In the genomic region with DNA sequence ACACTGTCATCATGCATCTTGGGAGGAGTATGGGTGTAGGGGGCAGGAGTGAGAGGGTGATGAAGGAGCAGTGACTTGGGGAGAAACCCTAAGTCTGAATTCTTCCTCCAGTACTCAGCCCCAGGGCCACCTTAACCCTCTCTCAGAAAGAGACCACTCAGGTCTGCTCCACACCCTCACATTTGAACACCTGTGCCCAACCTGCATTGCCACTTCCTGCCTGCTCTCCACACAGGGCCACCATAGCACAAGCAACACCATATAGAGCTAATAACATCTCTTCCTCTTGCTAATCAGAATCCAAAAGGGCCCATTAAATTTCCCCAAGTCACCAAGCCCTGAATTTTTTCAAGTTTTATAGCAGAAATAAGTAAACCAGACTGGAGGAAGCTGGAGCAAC, we compare ENCODE assay signal across 28 cellular contexts.
"Had no signal": no experiment of that assay in that cellular context is flagged by ENCODE, and none has a peak within 500 bp of the region (broad histone marks: within the 10 kb centered on the region; RNA-seq: fewer than 3 reads in every experiment).

No MANE protein-coding gene starts in this region.

- H3K27me3 ChIP-seq: brain microvascular endothelial cell, cardiac muscle cell, SJCRH30 had no signal

- H3K27me3 Mint-ChIP-seq: activated CD4-positive, alpha-beta T cell treated with anti-CD3 and anti-CD28 coated beads, Interleukin-2, amount 10 ng/mL, durations not matched to agents 24 days and 14 days; activated naive CD4-positive, alpha-beta T cell treated with anti-CD3 and anti-CD28 coated beads, Interleukin-2, amount 10 ng/mL, durations not matched to agents 7 days and 5 days; activated T-helper 17 cell treated with anti-CD3 and anti-CD28 coated beads, Interleukin-2, amount 50 U/mL, for 72 hours had no signal

- H3K9me3 ChIP-seq: SJCRH30, SK-N-SH had no signal

- H3K4me3 ChIP-seq: cardiac muscle cell, K562, SJCRH30 had no signal

- H3K27ac Mint-ChIP-seq: activated CD4-positive, alpha-beta T cell treated with anti-CD3 and anti-CD28 coated beads, Interleukin-2, amount 10 ng/mL, durations not matched to agents 24 days and 14 days; activated naive CD4-positive, alpha-beta T cell treated with anti-CD3 and anti-CD28 coated beads, Interleukin-2, amount 10 ng/mL, durations not matched to agents 7 days and 5 days; activated T-helper 17 cell treated with anti-CD3 and anti-CD28 coated beads, Interleukin-2, amount 50 U/mL, for 72 hours; WTC11 had no signal

- ATAC-seq: activated T-helper 17 cell treated with anti-CD3 and anti-CD28 coated beads, Interleukin-2, amount 50 U/mL, for 72 hours; K562; Panc1 had no signal

- H3K4me3 Mint-ChIP-seq: activated CD4-positive, alpha-beta T cell treated with anti-CD3 and anti-CD28 coated beads, Interleukin-2, amount 10 ng/mL, durations not matched to agents 24 days and 14 days; activated naive CD4-positive, alpha-beta T cell treated with anti-CD3 and anti-CD28 coated beads, Interleukin-2, amount 10 ng/mL, durations not matched to agents 7 days and 5 days; activated T-helper 17 cell treated with anti-CD3 and anti-CD28 coated beads, Interleukin-2, amount 50 U/mL, for 72 hours; WTC11 had no signal

- H3K36me3 ChIP-seq: brain microvascular endothelial cell, cardiac muscle cell, SJCRH30 had no signal

- H3K27ac ChIP-seq: brain microvascular endothelial cell, cardiac muscle cell, SJCRH30 had no signal

- H3K9me3 Mint-ChIP-seq: activated CD4-positive, alpha-beta T cell treated with anti-CD3 and anti-CD28 coated beads, Interleukin-2, amount 10 ng/mL, durations not matched to agents 24 days and 14 days; activated T-helper 17 cell treated with anti-CD3 and anti-CD28 coated beads, Interleukin-2, amount 50 U/mL, for 72 hours had no signal

- DNase-seq: activated CD4-positive, alpha-beta T cell treated with anti-CD3 and anti-CD28 coated beads, Interleukin-2, amount 10 ng/mL, durations not matched to agents 24 days and 14 days; activated CD4-positive, alpha-beta T cell treated with anti-CD3 and anti-CD28 coated beads, Interleukin-2, amount 50 U/mL, for 48 hours; activated CD4-positive, CD25-positive, alpha-beta regulatory T cell treated with anti-CD3 and anti-CD28 coated beads, Interleukin-2, amount 50 U/mL, for 72 hours; activated gamma-delta T cell; activated naive CD4-positive, alpha-beta T cell treated with anti-CD3 and anti-CD28 coated beads, Interleukin-2, amount 10 ng/mL, durations not matched to agents 7 days and 5 days; activated T-cell treated with anti-CD3 and anti-CD28 coated beads for 4 hours; activated T-cell treated with anti-CD3 and anti-CD28 coated beads, Interleukin-2, amount 50 U/mL, for 48 hours; brain microvascular endothelial cell; Kasumi-1; NCI-H1048; NCI-H1417 treated with DMSO at 0.1 percent for 48 hours; NCI-H1694 treated with DMSO at 0.1 percent for 48 hours; NCI-H2029 treated with DMSO at 0.1 percent for 48 hours; NCI-H345; NCI-H510A; NCI-H526 treated with DMSO at 0.1 percent for 48 hours; NCI-H82; OCI-M1; Right ventricle myocardium superior; RPMI8226; SJCRH30; SK-N-SH; T-helper 1 cell had no signal

- H3K4me1 Mint-ChIP-seq: activated T-helper 17 cell treated with anti-CD3 and anti-CD28 coated beads, Interleukin-2, amount 50 U/mL, for 72 hours had no signal

- H3K4me1 ChIP-seq: SJCRH30 had no signal
